7 cellular contexts compared by ENCODE assay signal in the genomic region with DNA sequence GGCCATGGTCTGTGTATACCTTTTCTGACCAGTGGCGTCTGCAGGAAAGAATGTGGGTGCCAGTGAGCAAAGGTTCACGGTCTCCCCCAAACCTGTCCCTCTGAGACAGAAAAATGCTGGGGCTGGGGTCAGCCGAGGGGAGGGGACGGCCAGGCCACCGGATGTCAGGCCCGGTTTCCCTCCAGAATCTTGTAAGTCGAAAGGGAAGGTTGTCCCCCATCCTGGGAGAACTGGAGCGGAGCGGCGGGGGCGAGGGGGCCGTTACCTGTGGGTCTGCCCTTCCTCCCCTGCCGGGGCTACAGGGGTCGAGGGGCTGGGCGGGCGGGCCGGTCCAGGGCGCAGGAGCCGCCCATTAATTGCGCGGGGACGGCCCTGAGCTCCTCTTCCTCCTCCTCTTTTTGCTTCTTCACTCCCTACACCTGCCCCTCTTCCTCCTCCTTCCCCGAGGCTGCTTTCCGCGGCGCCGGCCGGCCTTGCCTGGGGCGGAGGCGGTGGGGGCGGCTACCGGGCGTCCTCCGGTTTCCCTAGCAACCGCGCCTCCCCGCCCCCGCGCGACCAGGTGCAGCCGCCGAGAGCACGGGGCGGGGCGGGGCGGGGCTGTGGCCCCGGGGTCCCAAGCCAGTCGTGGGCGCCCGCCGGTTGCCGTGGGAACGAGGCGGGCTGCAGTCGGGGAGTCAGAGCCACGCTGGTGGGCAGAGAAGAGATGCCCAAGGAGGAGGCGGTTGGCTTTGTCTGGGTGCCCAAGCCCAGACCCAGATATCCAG. TPM values are rescaled to one million over a fixed set of nuclear protein-coding genes. Genes with fewer than 3 reads are reported as not detected.
DNase-seq lines count a peak whose midpoint lies in the region; ATAC-seq and TF ChIP-seq lines count a peak whose summit lies in the region.

A gene with protein sequence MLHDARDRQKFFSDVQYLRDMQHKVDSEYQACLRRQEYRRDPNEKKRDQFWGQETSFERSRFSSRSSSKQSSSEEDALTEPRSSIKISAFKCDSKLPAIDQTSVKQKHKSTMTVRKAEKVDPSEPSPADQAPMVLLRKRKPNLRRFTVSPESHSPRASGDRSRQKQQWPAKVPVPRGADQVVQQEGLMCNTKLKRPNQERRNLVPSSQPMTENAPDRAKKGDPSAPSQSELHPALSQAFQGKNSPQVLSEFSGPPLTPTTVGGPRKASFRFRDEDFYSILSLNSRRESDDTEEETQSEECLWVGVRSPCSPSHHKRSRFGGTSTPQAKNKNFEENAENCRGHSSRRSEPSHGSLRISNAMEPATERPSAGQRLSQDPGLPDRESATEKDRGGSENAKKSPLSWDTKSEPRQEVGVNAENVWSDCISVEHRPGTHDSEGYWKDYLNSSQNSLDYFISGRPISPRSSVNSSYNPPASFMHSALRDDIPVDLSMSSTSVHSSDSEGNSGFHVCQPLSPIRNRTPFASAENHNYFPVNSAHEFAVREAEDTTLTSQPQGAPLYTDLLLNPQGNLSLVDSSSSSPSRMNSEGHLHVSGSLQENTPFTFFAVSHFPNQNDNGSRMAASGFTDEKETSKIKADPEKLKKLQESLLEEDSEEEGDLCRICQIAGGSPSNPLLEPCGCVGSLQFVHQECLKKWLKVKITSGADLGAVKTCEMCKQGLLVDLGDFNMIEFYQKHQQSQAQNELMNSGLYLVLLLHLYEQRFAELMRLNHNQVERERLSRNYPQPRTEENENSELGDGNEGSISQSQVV (minus strand): TSS at position 503 of the 764 bp plus-strand sequence. CDS start 6,579 bp downstream, outside the sequence.

- no peak within 1 kb of the TSS for H3K18ac ChIP-seq in H9 (ENCODE audit: insufficient read length, low read depth, low read length)

- H2BK15ac ChIP-seq in H9 (ENCODE audit: low read depth, low read length): no peak within 1 kb of the TSS

- H2AFZ ChIP-seq in H9 (ENCODE audit: low read length): no peak within 1 kb of the TSS
- H2AFZ ChIP-seq in mammary epithelial cell (ENCODE audit: low read depth, low read length): peak within 1 kb of the TSS; percentile 55

- H3K79me2 ChIP-seq in H9 (ENCODE audit: insufficient read depth, low read length) (no peaks in the 10 kb centered on the region), mammary epithelial cell (ENCODE audit: insufficient read depth, low read length) (no peaks in the 10 kb centered on the region)

- no peak within 1 kb of the TSS for H2BK12ac ChIP-seq in H9 (ENCODE audit: insufficient read length, low read depth, low read length)

- CTCF ChIA-PET in mammary epithelial cell (lab: Charles Lee; ENCODE audit: low non-redundant PET): no interaction called here

- H3K27me3 ChIP-seq in H9 (ENCODE audit: insufficient read depth, low read length): no peaks in the 10 kb centered on the region
- no peaks in the 10 kb centered on the region for H3K27me3 ChIP-seq in mammary epithelial cell (ENCODE audit: insufficient read depth, low read length)

- no TSS peak for BruUV-seq in mammary epithelial cell (replicated peaks; lab: Mats Ljungman, UMichigan)

- H3K4me3 ChIP-seq in mammary epithelial cell (replicated peaks in 1 of 3; ENCODE audit: insufficient read depth in 1 of 3, low read depth in 2 of 3, low read length in 3 of 3): peak within 1 kb of the TSS in 1 of 3 experiments; percentile 28

- no peak within 1 kb of the TSS for H3K23ac ChIP-seq in H9 (ENCODE audit: insufficient read length, low read depth, low read length)

- POLR2A ChIA-PET in naive thymus-derived CD8-positive, alpha-beta T cell (lab: Charles Lee): no interaction called here

- peaks cover 3% of the 10 kb centered on the region for H3K23me2 ChIP-seq in H9 (ENCODE audit: insufficient read length, low read depth, low read length, poor library complexity, severe bottlenecking)

- H3K4me1 ChIP-seq in H9 (ENCODE audit: insufficient read depth, low read length): no peaks in the 10 kb centered on the region
- peaks cover 13% of the 10 kb centered on the region for H3K4me1 ChIP-seq in mammary epithelial cell (ENCODE audit: insufficient read depth, low read length)

- dilution Hi-C loops in mammary epithelial cell (cut with HindIII; ENCODE audit: low sequenced_read_pairs): no loop called here

- H4K20me1 ChIP-seq in H9 (ENCODE audit: control insufficient read depth, insufficient read depth, insufficient read length) (no peaks in the 10 kb centered on the region), mammary epithelial cell (ENCODE audit: insufficient read depth, low read length) (no peaks in the 10 kb centered on the region)

- H3K4ac ChIP-seq in H9 (ENCODE audit: low read depth, low read length): no peak within 1 kb of the TSS

- ATAC-seq in naive thymus-derived CD8-positive, alpha-beta T cell: peak; percentile 66 to 71
- no peak for ATAC-seq in GM21529 (IDR thresholded peaks at IDR 0.05; ENCODE audit: unreplicated experiment)

- no peak within 1 kb of the TSS for H3K14ac ChIP-seq in H9 (ENCODE audit: insufficient read depth, low read length)

- H3K4me1 Mint-ChIP-seq in H9 (peaks cover 16 to 24% of the 10 kb centered on the region in 2 experiments), type B pancreatic cell (ENCODE audit: unreplicated experiment) (peaks cover 26% of the 10 kb centered on the region), HFFc6 (ENCODE audit: low read depth) (peaks cover 50% of the 10 kb centered on the region)
- peaks cover 2 to 14% (median 6%) of the 10 kb centered on the region in 4 donors for H3K4me1 Mint-ChIP-seq in naive thymus-derived CD8-positive, alpha-beta T cell

- H2BK20ac ChIP-seq in H9 (ENCODE audit: low read depth, low read length, poor library complexity, severe bottlenecking): no peak within 1 kb of the TSS

- H3K27me3 Mint-ChIP-seq in H9 (ENCODE audit: low read depth) (peaks cover 6% of the 10 kb centered on the region), type B pancreatic cell (peaks cover 10% of the 10 kb centered on the region), HFFc6 (ENCODE audit: insufficient read depth) (peaks cover 4% of the 10 kb centered on the region; the same call in 1 of the 2 replicates)
- H3K27me3 Mint-ChIP-seq in naive thymus-derived CD8-positive, alpha-beta T cell: peaks cover 8 to 38% (median 33%) of the 10 kb centered on the region in 5 donors

- no peak within 1 kb of the TSS for H4K91ac ChIP-seq in H9 (ENCODE audit: insufficient read length, low read depth, low read length)

- H3K79me1 ChIP-seq in H9 (ENCODE audit: insufficient read depth, low read depth, low read length, poor library complexity, severe bottlenecking): no peaks in the 10 kb centered on the region

- H3K27ac Mint-ChIP-seq in H9: peak within 1 kb of the TSS in 1 of 3 experiments; percentile 52; a peak in 1 of 7 replicates
- peak within 1 kb of the TSS in 1 of 10 donors; percentile 14 for H3K27ac Mint-ChIP-seq in naive thymus-derived CD8-positive, alpha-beta T cell
- no peak within 1 kb of the TSS for H3K27ac Mint-ChIP-seq in type B pancreatic cell
- no peak within 1 kb of the TSS for H3K27ac Mint-ChIP-seq in HFFc6

- H3K36me3 Mint-ChIP-seq in H9 (ENCODE audit: insufficient read depth in 1 of 3, low read depth in 3 of 3): no peaks in the 10 kb centered on the region; a peak in 1 of 7 replicates
- H3K36me3 Mint-ChIP-seq in naive thymus-derived CD8-positive, alpha-beta T cell: no peaks in the 10 kb centered on the region
- H3K36me3 Mint-ChIP-seq in type B pancreatic cell: no peaks in the 10 kb centered on the region
- H3K36me3 Mint-ChIP-seq in HFFc6 (ENCODE audit: low read depth): no peaks in the 10 kb centered on the region

- H3K36me3 ChIP-seq in mammary epithelial cell (ENCODE audit: insufficient read depth, low read length): no peaks in the 10 kb centered on the region

- peak within 1 kb of the TSS; percentile 13 for H3K4me2 ChIP-seq in H9 (ENCODE audit: insufficient read depth, insufficient read length, low read length)
- peak within 1 kb of the TSS; percentile 61 for H3K4me2 ChIP-seq in mammary epithelial cell (ENCODE audit: insufficient read depth, low read depth, low read length)

- H3K9me3 ChIP-seq in H9 (ENCODE audit: control insufficient read depth, low read depth, low read length) (no peaks in the 10 kb centered on the region), mammary epithelial cell (replicated peaks; ENCODE audit: insufficient read depth, low read length) (no peaks in the 10 kb centered on the region)

- DNase-seq in H9 (peak; percentile 80), NCI-H774 (lab: John Stamatoyannopoulos, UW) (peak; percentile 84), mammary epithelial cell (no peak), type B pancreatic cell (ENCODE audit: extremely low spot score, unreplicated experiment) (no peak), HFFc6 (no peak)
- DNase-seq in naive thymus-derived CD8-positive, alpha-beta T cell: peak in 9 of 10 donors; percentile 10 to 72 (median 28)

- H3K9ac ChIP-seq in H9 (ENCODE audit: extremely low read depth, insufficient read length, low read length) (no peak within 1 kb of the TSS), mammary epithelial cell (ENCODE audit: insufficient read depth, low read length) (peak within 1 kb of the TSS; percentile 2)

- WGBS in H9 (ENCODE audit: extremely low coverage, insufficient read length, low lambda C conversion rate): no CpG with 5 or more reads among the region's 57 CpGs
- WGBS in mammary epithelial cell (ENCODE audit: low coverage, missing lambda C conversion rate): 71% methylated on average over 7 of the region's 57 CpGs

- no peak within 1 kb of the TSS for H2BK120ac ChIP-seq in H9 (ENCODE audit: low read depth, low read length, poor library complexity, severe bottlenecking)

- H2AK5ac ChIP-seq in H9 (ENCODE audit: insufficient read length, low read length): no peak within 1 kb of the TSS

- H3K4me3 Mint-ChIP-seq in H9 (peak within 1 kb of the TSS; percentile 62 to 76), type B pancreatic cell (peak within 1 kb of the TSS; percentile 54), HFFc6 (no peak within 1 kb of the TSS)
- peak within 1 kb of the TSS in 9 of 10 donors; percentile 8 to 66 (median 37) for H3K4me3 Mint-ChIP-seq in naive thymus-derived CD8-positive, alpha-beta T cell

- H2BK5ac ChIP-seq in H9 (ENCODE audit: insufficient read length, low read length): no peak within 1 kb of the TSS

- in situ Hi-C loops in mammary epithelial cell (cut with MboI; ENCODE audit: low sequenced_read_pairs in 2 of 2): no loop called here

- H3T11ph ChIP-seq in H9 (ENCODE audit: low read length): no peak within 1 kb of the TSS

- H4K5ac ChIP-seq in H9 (ENCODE audit: insufficient read length, low read depth, low read length): no peak within 1 kb of the TSS

- H3K27ac ChIP-seq in H9 (ENCODE audit: insufficient read length, low read depth, low read length) (no peak within 1 kb of the TSS), mammary epithelial cell (ENCODE audit: insufficient read depth, low read depth, low read length) (no peak within 1 kb of the TSS)

- H3K9me3 Mint-ChIP-seq in H9 (no peaks in the 10 kb centered on the region; a peak in 2 of 5 replicates), type B pancreatic cell (no peaks in the 10 kb centered on the region), HFFc6 (no peaks in the 10 kb centered on the region)
- H3K9me3 Mint-ChIP-seq in naive thymus-derived CD8-positive, alpha-beta T cell: no peaks in the 10 kb centered on the region

- H3K56ac ChIP-seq in H9 (ENCODE audit: insufficient read length, low read depth, low read length): no peak within 1 kb of the TSS

- TF ChIP-seq CTCF in H9 (conservative IDR thresholded peaks at IDR 0.05) (no peak), mammary epithelial cell (conservative IDR thresholded peaks at IDR 0.05 in 1 of 2, IDR thresholded peaks at IDR 0.05 in 1 of 2; ENCODE audit: extremely low read depth in 1 of 2, insufficient read depth in 1 of 2, low read depth in 1 of 2, low read length in 2 of 2) (no peak), type B pancreatic cell (conservative IDR thresholded peaks at IDR 0.05) (no peak), HFFc6 (IDR thresholded peaks at IDR 0.05) (no peak)

- intact Hi-C loops in mammary epithelial cell (cut with micrococcal nuclease): no loop called here

- H4K8ac ChIP-seq in H9 (replicated peaks; ENCODE audit: insufficient read length, low read depth, low read length): no peak within 1 kb of the TSS

RNA-seq across cellular contexts. Expression of the gene that starts here (rescaled TPM):
- 0.39 TPM in 1 of 2 replicates, not detected in the other for total RNA-seq in H9 (2021)
- total RNA-seq in mammary epithelial cell: under 1 TPM in 1 of 2 donors, not detected in 1; under 0.01 TPM
- 0.02 TPM for polyA plus RNA-seq in mammary epithelial cell
- polyA minus RNA-seq in mammary epithelial cell: not detected
- total RNA-seq in naive thymus-derived CD8-positive, alpha-beta T cell: under 1 TPM; 0.42 to 0.69 TPM
- polyA plus RNA-seq in naive thymus-derived CD8-positive, alpha-beta T cell: 1 to 10 TPM in 2 of 3 donors, under 1 TPM in 1; 0.64 to 1.7 (median 1.3) TPM
- total RNA-seq in type B pancreatic cell (ENCODE audit: low replicate concordance): not detected in 2 replicates
- 1 to 10 TPM in 2 of 6 experiments, under 1 TPM in 4; 0.46 to 1.5 (median 0.89) TPM for total RNA-seq in HFFc6 (2021; fragmentation: NEBNext Ultra II Directional; extraction: Animal tissue kit (Norgen Biotek cat#: 25700))

Comparison
In these comparisons a context has a peak if more than half of its experiments do, and no peak if none do; other contexts are left out.
1. Peak in DNase-seq and H3K4me2 ChIP-seq in H9; RNA of the gene not detected or under 1 TPM.
2. DNase-seq: peak in NCI-H774 (single experiment) and naive thymus-derived CD8-positive, alpha-beta T cell (9 of 10); none in mammary epithelial cell (single experiment), type B pancreatic cell (single experiment) and HFFc6 (single experiment).